Comparison of ENCODE assay signal across 28 cellular contexts in the genomic region with DNA sequence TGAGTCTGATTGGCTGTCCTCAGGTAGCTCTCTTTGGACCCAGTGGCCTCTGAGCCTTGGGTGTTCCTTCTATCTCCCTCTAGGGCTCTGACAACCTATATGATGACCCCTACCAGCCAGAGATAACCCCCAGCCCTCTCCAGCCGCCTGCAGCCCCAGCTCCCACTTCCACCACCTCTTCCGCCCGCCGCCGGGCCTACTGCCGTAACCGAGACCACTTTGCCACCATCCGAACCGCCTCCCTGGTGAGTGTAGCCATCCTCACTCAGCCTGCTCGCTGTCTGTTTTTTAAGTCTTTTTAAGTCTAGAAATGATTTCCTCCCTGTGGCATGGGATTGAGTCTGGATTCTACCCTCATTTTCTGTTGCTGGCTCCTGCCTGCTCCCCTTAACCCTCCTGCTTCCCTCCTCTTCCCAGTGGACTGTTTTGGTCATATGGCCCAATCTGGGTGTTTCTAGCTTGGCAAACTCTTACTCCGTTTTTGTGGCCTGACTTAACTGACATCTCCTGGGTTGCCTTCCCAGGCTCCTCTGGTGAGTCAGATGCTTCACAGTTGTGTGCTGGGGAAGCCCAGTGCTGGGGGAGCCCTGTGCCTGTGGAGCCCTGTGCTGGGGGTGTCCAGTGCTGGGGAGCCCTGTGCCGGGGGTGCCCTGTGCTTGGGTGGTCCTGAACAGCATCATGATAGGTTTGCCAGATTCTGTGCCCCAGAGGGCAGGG. TPM values are rescaled to one million over a fixed set of nuclear protein-coding genes. Genes with fewer than 3 reads are reported as not detected.
DNase-seq lines count a peak whose midpoint lies in the region; ATAC-seq lines count a peak whose summit lies in the region.
"Had no signal": no experiment of that assay in that cellular context is flagged by ENCODE, and none has a peak within 500 bp of the region (broad histone marks: within the 10 kb centered on the region; RNA-seq: fewer than 3 reads in every experiment).

No MANE protein-coding gene starts in this region.

- H3K9me3 Mint-ChIP-seq in activated T-helper 2 cell treated with anti-CD3 and anti-CD28 coated beads, Interferon-gamma antibody, Interleukin-2, Interleukin-4, amounts not matched to agents 10 μg/mL and 5 μg/mL and 100 μg/mL, durations not matched to agents 14 hours and 24 hours and 36 hours: no peaks in the 10 kb centered on the region
- H3K9me3 Mint-ChIP-seq in stimulated activated memory B cell treated with anti-CD40 and anti-IgM and Interleukin-4, amounts not matched to agents 10 μg/mL and 1 μg/mL and 100 μg/mL, for 72 hours: no peaks in the 10 kb centered on the region
- H3K9me3 Mint-ChIP-seq: activated naive CD4-positive, alpha-beta T cell treated with anti-CD3 and anti-CD28 coated beads, Interleukin-2, amount 50 U/mL, for 72 hours; CD8-positive, alpha-beta T cell; natural killer cell had no signal

- peak overlapping the region; percentile 30; the same call in 1 of the 2 replicates for H3K27ac ChIP-seq in GM23248
- H3K27ac ChIP-seq: epithelial cell of prostate, hepatocyte, ovary, SK-N-MC, stomach, tibial nerve, WERI-Rb-1 had no signal

- no peaks in the 10 kb centered on the region for H3K9me2 ChIP-seq in GM23248 (ENCODE audit: insufficient read depth)

- no peaks in the 10 kb centered on the region for H3K27me3 Mint-ChIP-seq in activated T-helper 2 cell treated with anti-CD3 and anti-CD28 coated beads, Interferon-gamma antibody, Interleukin-2, Interleukin-4, amounts not matched to agents 10 μg/mL and 5 μg/mL and 100 μg/mL, durations not matched to agents 14 hours and 24 hours and 36 hours (ENCODE audit: low read depth)
- H3K27me3 Mint-ChIP-seq in stimulated activated memory B cell treated with anti-CD40 and anti-IgM and Interleukin-4, amounts not matched to agents 10 μg/mL and 1 μg/mL and 100 μg/mL, for 72 hours: no peaks in the 10 kb centered on the region
- H3K27me3 Mint-ChIP-seq: activated CD8-positive, alpha-beta memory T cell treated with anti-CD3 and anti-CD28 coated beads, Interleukin-2, amount 10 ng/mL, durations not matched to agents 7 days and 5 days had no signal

- no peak overlapping the region for H3K4me3 Mint-ChIP-seq in activated T-helper 2 cell treated with anti-CD3 and anti-CD28 coated beads, Interferon-gamma antibody, Interleukin-2, Interleukin-4, amounts not matched to agents 10 μg/mL and 5 μg/mL and 100 μg/mL, durations not matched to agents 14 hours and 24 hours and 36 hours (ENCODE audit: low read depth)
- H3K4me3 Mint-ChIP-seq in stimulated activated memory B cell treated with anti-CD40 and anti-IgM and Interleukin-4, amounts not matched to agents 10 μg/mL and 1 μg/mL and 100 μg/mL, for 72 hours: no peak overlapping the region
- H3K4me3 Mint-ChIP-seq: activated CD8-positive, alpha-beta memory T cell treated with anti-CD3 and anti-CD28 coated beads, Interleukin-2, amount 10 ng/mL, durations not matched to agents 7 days and 5 days; CD8-positive, alpha-beta T cell; natural killer cell had no signal

- DNase-seq in GM23248 (peak; percentile 73), iris pigment epithelial cell (ENCODE audit: low read depth) (peak; percentile 77), NCI-H1694 treated with DMSO at 0.1 percent for 48 hours (lab: John Stamatoyannopoulos, UW) (no peak), NCI-H345 (lab: John Stamatoyannopoulos, UW) (no peak)
- DNase-seq in activated T-helper 2 cell treated with anti-CD3 and anti-CD28 coated beads, Interferon-gamma antibody, Interleukin-2, Interleukin-4, amounts not matched to agents 10 μg/mL and 5 μg/mL and 100 μg/mL, durations not matched to agents 14 hours and 24 hours and 36 hours (ENCODE audit: low spot score): no peak
- DNase-seq: activated CD4-positive, alpha-beta T cell treated with anti-CD3 and anti-CD28 coated beads, Interleukin-2, amount 50 U/mL, for 1 hour; activated CD8-positive, alpha-beta memory T cell treated with anti-CD3 and anti-CD28 coated beads, Interleukin-2, amount 10 ng/mL, durations not matched to agents 7 days and 5 days; AML-193; CD8-positive, alpha-beta T cell; GOT3; KG1; left ventricle myocardium superior; MM.1S; natural killer cell; NCI-H146; NCI-H526 treated with DMSO at 0.1 percent for 48 hours; stimulated activated CD4-positive, alpha-beta T cell treated with anti-CD3 and anti-CD28 coated beads, Interleukin-12 subunit alpha, Interleukin-12 subunit beta, amount 100 ng/mL, for 4 hours; stomach; WERI-Rb-1 had no signal

- peaks cover 45% of the 10 kb centered on the region; the same call in 1 of the 2 replicates for H3K36me3 ChIP-seq in GM23248 (ENCODE audit: low read depth)
- H3K36me3 ChIP-seq: ovary had no signal

- 0 out of 2 replicates have a peak overlapping the region, but pooled peaks have one; percentile 5 for H3K9ac ChIP-seq in GM23248

- ATAC-seq in stimulated activated memory B cell treated with anti-CD40 and anti-IgM and Interleukin-4, amounts not matched to agents 10 μg/mL and 1 μg/mL and 100 μg/mL, for 72 hours: no peak
- no peak for ATAC-seq in HG02571 (IDR thresholded peaks at IDR 0.05; ENCODE audit: unreplicated experiment)
- ATAC-seq: activated CD8-positive, alpha-beta memory T cell treated with anti-CD3 and anti-CD28 coated beads, Interleukin-2, amount 10 ng/mL, durations not matched to agents 7 days and 5 days; activated naive CD4-positive, alpha-beta T cell treated with anti-CD3 and anti-CD28 coated beads, Interleukin-2, amount 50 U/mL, for 72 hours; CD8-positive, alpha-beta T cell; left ventricle myocardium superior; natural killer cell had no signal

- no peaks in the 10 kb centered on the region for H3K27me3 ChIP-seq in GM23248 (replicated peaks; ENCODE audit: insufficient read depth)
- H3K27me3 ChIP-seq: hepatocyte, ovary, stomach, tibial nerve had no signal

- no peak overlapping the region for H2AFZ ChIP-seq in GM23248
- H2AFZ ChIP-seq: hepatocyte had no signal

- intact Hi-C loops in activated T-helper 2 cell treated with anti-CD3 and anti-CD28 coated beads, Interferon-gamma antibody, Interleukin-2, Interleukin-4, amounts not matched to agents 10 μg/mL and 5 μg/mL and 100 μg/mL, durations not matched to agents 14 hours and 24 hours and 36 hours (cut with micrococcal nuclease): no loop called here

- H3K4me1 Mint-ChIP-seq in activated T-helper 2 cell treated with anti-CD3 and anti-CD28 coated beads, Interferon-gamma antibody, Interleukin-2, Interleukin-4, amounts not matched to agents 10 μg/mL and 5 μg/mL and 100 μg/mL, durations not matched to agents 14 hours and 24 hours and 36 hours (ENCODE audit: low read depth): no peaks in the 10 kb centered on the region
- H3K4me1 Mint-ChIP-seq in stimulated activated memory B cell treated with anti-CD40 and anti-IgM and Interleukin-4, amounts not matched to agents 10 μg/mL and 1 μg/mL and 100 μg/mL, for 72 hours: no peaks in the 10 kb centered on the region
- H3K4me1 Mint-ChIP-seq: activated CD8-positive, alpha-beta memory T cell treated with anti-CD3 and anti-CD28 coated beads, Interleukin-2, amount 10 ng/mL, durations not matched to agents 7 days and 5 days had no signal

- no peaks in the 10 kb centered on the region for H4K20me1 ChIP-seq in GM23248 (ENCODE audit: insufficient read depth)

- peaks cover 78% of the 10 kb centered on the region for H3K36me3 Mint-ChIP-seq in activated T-helper 2 cell treated with anti-CD3 and anti-CD28 coated beads, Interferon-gamma antibody, Interleukin-2, Interleukin-4, amounts not matched to agents 10 μg/mL and 5 μg/mL and 100 μg/mL, durations not matched to agents 14 hours and 24 hours and 36 hours (ENCODE audit: low read depth)
- peaks cover 72% of the 10 kb centered on the region for H3K36me3 Mint-ChIP-seq in stimulated activated memory B cell treated with anti-CD40 and anti-IgM and Interleukin-4, amounts not matched to agents 10 μg/mL and 1 μg/mL and 100 μg/mL, for 72 hours

- H3F3A ChIP-seq in GM23248 (ENCODE audit: insufficient read depth): no peaks in the 10 kb centered on the region

- WGBS in GM23248 (ENCODE audit: low coverage in 1 of 2, low lambda C conversion rate in 2 of 2, missing lambda C conversion rate in 2 of 2), 2 experiments: 85 to 90% methylated on average over 12 of the region's 12 CpGs

- no peak overlapping the region for H3K4me3 ChIP-seq in GM23248
- H3K4me3 ChIP-seq: hepatocyte, ovary, SK-N-MC, stomach, tibial nerve had no signal

- H3K4me2 ChIP-seq in GM23248 (ENCODE audit: unreplicated experiment): no peak overlapping the region
- H3K4me2 ChIP-seq: hepatocyte had no signal

- peak overlapping the region; percentile 49 for H3K27ac Mint-ChIP-seq in activated T-helper 2 cell treated with anti-CD3 and anti-CD28 coated beads, Interferon-gamma antibody, Interleukin-2, Interleukin-4, amounts not matched to agents 10 μg/mL and 5 μg/mL and 100 μg/mL, durations not matched to agents 14 hours and 24 hours and 36 hours
- peak overlapping the region; percentile 7 for H3K27ac Mint-ChIP-seq in stimulated activated memory B cell treated with anti-CD40 and anti-IgM and Interleukin-4, amounts not matched to agents 10 μg/mL and 1 μg/mL and 100 μg/mL, for 72 hours
- H3K27ac Mint-ChIP-seq: activated CD8-positive, alpha-beta memory T cell treated with anti-CD3 and anti-CD28 coated beads, Interleukin-2, amount 10 ng/mL, durations not matched to agents 7 days and 5 days; CD8-positive, alpha-beta T cell; natural killer cell had no signal

- peaks cover 18% of the 10 kb centered on the region for H3K79me2 ChIP-seq in GM23248 (ENCODE audit: insufficient read depth)
- H3K79me2 ChIP-seq: hepatocyte had no signal

- H3K4me1 ChIP-seq in GM23248 (ENCODE audit: insufficient read depth): no peaks in the 10 kb centered on the region

- H3K9me3 ChIP-seq in GM23248 (ENCODE audit: low read depth): no peaks in the 10 kb centered on the region
- H3K9me3 ChIP-seq: ovary, stomach, tibial nerve had no signal

- in situ Hi-C loops in GM23248 (cut with MboI): no loop called here

RNA-seq across cellular contexts. Expression of gene TAOK2, which starts 9.9 kb away (rescaled TPM):
- 57.7 and 57.9 TPM in 2 replicates for total RNA-seq in GM23248 (2014; rRNA removed; shearing (Covaris generic))
- polyA plus RNA-seq in GM23248 (2016; fragmentation: Nextera tagmentation; extraction: Ambion mirVana): 12.5 and 13.6 TPM in 2 replicates
- 36.0 and 36.5 TPM in 2 replicates for total RNA-seq in activated T-helper 2 cell treated with anti-CD3 and anti-CD28 coated beads, Interferon-gamma antibody, Interleukin-2, Interleukin-4, amounts not matched to agents 10 μg/mL and 5 μg/mL and 100 μg/mL, durations not matched to agents 14 hours and 24 hours and 36 hours

RNA-seq across cellular contexts. Expression of gene HIRIP3, which starts 11.8 kb away (rescaled TPM):
- 3.2 and 3.9 TPM in 2 replicates for total RNA-seq in GM23248 (2014; rRNA removed; shearing (Covaris generic))
- 11.9 and 14.0 TPM in 2 replicates for polyA plus RNA-seq in GM23248 (2016; fragmentation: Nextera tagmentation; extraction: Ambion mirVana)
- total RNA-seq in activated T-helper 2 cell treated with anti-CD3 and anti-CD28 coated beads, Interferon-gamma antibody, Interleukin-2, Interleukin-4, amounts not matched to agents 10 μg/mL and 5 μg/mL and 100 μg/mL, durations not matched to agents 14 hours and 24 hours and 36 hours: 40.3 and 40.7 TPM in 2 replicates

RNA-seq across cellular contexts. Expression of gene INO80E, which starts 12.5 kb away (rescaled TPM):
- 51.1 and 111 TPM in 2 replicates for total RNA-seq in GM23248 (2014; rRNA removed; shearing (Covaris generic))
- 32.3 and 35.3 TPM in 2 replicates for polyA plus RNA-seq in GM23248 (2016; fragmentation: Nextera tagmentation; extraction: Ambion mirVana)
- total RNA-seq in activated T-helper 2 cell treated with anti-CD3 and anti-CD28 coated beads, Interferon-gamma antibody, Interleukin-2, Interleukin-4, amounts not matched to agents 10 μg/mL and 5 μg/mL and 100 μg/mL, durations not matched to agents 14 hours and 24 hours and 36 hours: 112 and 119 TPM in 2 replicates

RNA-seq across cellular contexts. Expression of gene TMEM219, which starts 21.7 kb away (rescaled TPM):
- total RNA-seq in GM23248 (2014; rRNA removed; shearing (Covaris generic)): 91.6 and 124 TPM in 2 replicates
- polyA plus RNA-seq in GM23248 (2016; fragmentation: Nextera tagmentation; extraction: Ambion mirVana): 162 and 166 TPM in 2 replicates
- total RNA-seq in activated T-helper 2 cell treated with anti-CD3 and anti-CD28 coated beads, Interferon-gamma antibody, Interleukin-2, Interleukin-4, amounts not matched to agents 10 μg/mL and 5 μg/mL and 100 μg/mL, durations not matched to agents 14 hours and 24 hours and 36 hours: 52.1 and 59.0 TPM in 2 replicates

RNA-seq across cellular contexts. Expression of gene DOC2A, which starts 27.2 kb away (rescaled TPM):
- not detected in 2 replicates for total RNA-seq in GM23248 (2014; rRNA removed; shearing (Covaris generic))
- not detected in 2 replicates for polyA plus RNA-seq in GM23248 (2016; fragmentation: Nextera tagmentation; extraction: Ambion mirVana)
- 0.87 and 1.2 TPM in 2 replicates for total RNA-seq in activated T-helper 2 cell treated with anti-CD3 and anti-CD28 coated beads, Interferon-gamma antibody, Interleukin-2, Interleukin-4, amounts not matched to agents 10 μg/mL and 5 μg/mL and 100 μg/mL, durations not matched to agents 14 hours and 24 hours and 36 hours
- total RNA-seq: CD8-positive, alpha-beta T cell; G401; natural killer cell had no signal

Comparison
In these comparisons a context has a peak if more than half of its experiments do, and no peak if none do; other contexts are left out.
1. DNase-seq: peak in GM23248 (single experiment) and iris pigment epithelial cell (single experiment); none in activated T-helper 2 cell treated with anti-CD3 and anti-CD28 coated beads, Interferon-gamma antibody, Interleukin-2, Interleukin-4, amounts not matched to agents 10 μg/mL and 5 μg/mL and 100 μg/mL, durations not matched to agents 14 hours and 24 hours and 36 hours (single experiment), NCI-H1694 treated with DMSO at 0.1 percent for 48 hours (single experiment) and NCI-H345 (single experiment).